In the genomic region with DNA sequence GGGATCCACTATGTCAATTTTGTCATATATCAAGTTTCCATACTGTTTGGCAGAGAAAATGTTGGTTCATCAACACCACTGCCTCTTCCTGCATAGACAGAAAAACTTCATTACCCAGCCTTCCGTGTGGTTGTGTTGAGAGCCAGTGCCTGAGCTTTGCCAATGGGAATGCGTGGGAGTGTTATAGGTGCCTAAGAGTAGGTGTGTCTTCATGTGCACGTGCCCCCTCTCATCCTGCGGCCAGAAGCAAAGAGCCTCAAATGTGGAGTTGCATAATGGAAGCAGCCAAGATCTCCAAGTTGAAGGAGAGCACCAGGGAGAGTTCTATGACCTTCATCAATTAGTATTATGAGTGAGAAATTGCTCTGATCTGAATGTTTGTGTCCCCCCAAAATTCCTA, we compare ENCODE assay signal across 29 cellular contexts. TPM values are rescaled to one million over a fixed set of nuclear protein-coding genes. Genes with fewer than 3 reads are reported as not detected.
"Had no signal": no experiment of that assay in that cellular context is flagged by ENCODE, and none has a peak within 500 bp of the region (broad histone marks: within the 10 kb centered on the region; RNA-seq: fewer than 3 reads in every experiment).

No MANE protein-coding gene starts in this region.

- H3K27me3 ChIP-seq: SJSA1 had no signal

- DNase-seq: activated CD4-positive, alpha-beta T cell treated with anti-CD3 and anti-CD28 coated beads for 4 hours; activated CD8-positive, alpha-beta memory T cell treated with anti-CD3 and anti-CD28 coated beads, Interleukin-2, amount 50 U/mL, for 4 hours; activated CD8-positive, alpha-beta T cell treated with anti-CD3 and anti-CD28 coated beads for 36 hours; activated T-cell treated with anti-CD3 and anti-CD28 coated beads, Interleukin-2, amount 50 U/mL, for 1 hour; amygdala; KG1; NCI-H1092 treated with DMSO at 0.1 percent for 48 hours; NCI-H1417 treated with DMSO at 0.1 percent for 48 hours; NCI-H1694; NCI-H2029; NCI-H2107; NCI-H2171 treated with DMSO at 0.1 percent for 48 hours; NCI-H226; NCI-H526; NCI-H774; NK-92 treated with Interleukin-12 subunit alpha and Interleukin-12 subunit beta, amount 100 ng/mL, for 24 hours; RPMI8226; SHP77; SW 1271; WERI-Rb-1 had no signal

- H3K36me3 ChIP-seq: SJSA1, WERI-Rb-1 had no signal

- H3K4me1 ChIP-seq: SJSA1 had no signal

- H3K27ac ChIP-seq: SJSA1, WERI-Rb-1 had no signal

- ATAC-seq: activated CD4-positive, CD25-positive, alpha-beta regulatory T cell treated with anti-CD3 and anti-CD28 coated beads, Interleukin-2, amount 50 U/mL, for 24 hours; activated CD8-positive, alpha-beta T cell treated with anti-CD3 and anti-CD28 coated beads for 36 hours; Panc1; SK-N-SH treated with all-trans-retinoic acid at 6 μM for 48 hours had no signal

- H3K4me3 ChIP-seq: SJSA1 had no signal

- H3K9me3 ChIP-seq: SJSA1 had no signal

RNA-seq across cellular contexts. Expression of gene CPB2, which starts 15.6 kb away (rescaled TPM):
- total RNA-seq: activated CD8-positive, alpha-beta T cell treated with anti-CD3 and anti-CD28 coated beads for 36 hours; astrocyte; LHCN-M2; MCF 10A; NCI-H460; SJSA1; T-helper 1 cell treated with Interleukin-12 subunit alpha and Interleukin-12 subunit beta and Interleukin-4 antibody, amounts not matched to agents 30 ng/mL and 1 ng/mL, for 36 hours had no signal
